ENCODE assay signal across 16 cellular contexts in the genomic region with DNA sequence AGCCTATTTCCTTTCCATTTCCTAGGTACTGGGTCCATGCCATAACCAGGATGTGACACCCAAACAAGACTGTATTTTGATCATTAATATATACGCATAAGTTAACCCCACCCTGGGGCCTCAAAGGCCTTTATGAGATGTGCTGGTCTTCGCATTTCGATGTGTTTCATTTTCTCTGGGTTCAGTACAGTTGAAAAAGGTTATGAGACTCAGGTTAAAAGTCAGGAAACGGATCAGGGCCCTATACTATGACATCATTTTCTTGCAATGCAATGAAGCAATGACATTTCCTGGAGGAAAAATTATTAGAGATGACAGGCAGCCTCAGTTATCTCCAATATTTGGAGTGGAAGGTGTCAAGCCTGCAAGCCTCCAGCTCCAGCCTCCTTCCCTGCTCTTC. TPM values are rescaled to one million over a fixed set of nuclear protein-coding genes. Genes with fewer than 3 reads are reported as not detected.
DNase-seq lines count a peak whose midpoint lies in the region; ATAC-seq and TF ChIP-seq lines count a peak whose summit lies in the region.
"Had no signal": no experiment of that assay in that cellular context is flagged by ENCODE, and none has a peak within 500 bp of the region (broad histone marks: within the 10 kb centered on the region; RNA-seq: fewer than 3 reads in every experiment).

No MANE protein-coding gene starts in this region.

- no peaks in the 10 kb centered on the region for H3K36me3 Mint-ChIP-seq in MCF 10A (ENCODE audit: insufficient read depth, unreplicated experiment)
- H3K36me3 Mint-ChIP-seq in chondrocyte (ENCODE audit: low read depth), result no peaks in the 10 kb centered on the region
- no peaks in the 10 kb centered on the region for H3K36me3 Mint-ChIP-seq in stimulated activated naive B cell treated with anti-CD40 and anti-IgM and Interleukin-4, amounts not matched to agents 10 μg/mL and 1 μg/mL and 100 μg/mL, for 72 hours

- H3K9me3 ChIP-seq in breast epithelium (no peaks in the 10 kb centered on the region), mesodermal cell (ENCODE audit: control insufficient read depth, low read length) (no peaks in the 10 kb centered on the region), upper lobe of left lung (no peaks in the 10 kb centered on the region)

- DNase-seq in MCF 10A (ENCODE audit: unreplicated experiment) (peak; percentile 9), breast epithelium (ENCODE audit: low spot score in 2 of 2) (no peak), chondrocyte (ENCODE audit: low spot score) (no peak), upper lobe of left lung (no peak)
- DNase-seq in stimulated activated naive B cell treated with anti-CD40 and anti-IgM and Interleukin-4, amounts not matched to agents 10 μg/mL and 1 μg/mL and 100 μg/mL, for 72 hours, result no peak
- DNase-seq: activated CD4-positive, alpha-beta T cell treated with anti-CD3 and anti-CD28 coated beads for 48 hours; activated naive CD4-positive, alpha-beta T cell treated with anti-CD3 and anti-CD28 coated beads, Interleukin-2, amount 50 U/mL, for 16 hours; stimulated activated naive CD4-positive, alpha-beta T cell treated with Interleukin-2 at 50 U/mL for 16 hours had no signal

- H3K4me3 Mint-ChIP-seq in MCF 10A (ENCODE audit: unreplicated experiment) (no peak overlapping the region), chondrocyte (ENCODE audit: unreplicated experiment) (peak overlapping the region; percentile 41)
- no peak overlapping the region for H3K4me3 Mint-ChIP-seq in stimulated activated naive B cell treated with anti-CD40 and anti-IgM and Interleukin-4, amounts not matched to agents 10 μg/mL and 1 μg/mL and 100 μg/mL, for 72 hours

- H3K9me3 Mint-ChIP-seq in MCF 10A (ENCODE audit: unreplicated experiment) (no peaks in the 10 kb centered on the region), chondrocyte (ENCODE audit: low read depth) (no peaks in the 10 kb centered on the region)
- H3K9me3 Mint-ChIP-seq in stimulated activated naive B cell treated with anti-CD40 and anti-IgM and Interleukin-4, amounts not matched to agents 10 μg/mL and 1 μg/mL and 100 μg/mL, for 72 hours, result no peaks in the 10 kb centered on the region

- no peaks in the 10 kb centered on the region for H3K36me3 ChIP-seq in breast epithelium
- H3K36me3 ChIP-seq in mesodermal cell (ENCODE audit: control insufficient read depth, insufficient read depth, low read length), result no peaks in the 10 kb centered on the region
- no peaks in the 10 kb centered on the region for H3K36me3 ChIP-seq in upper lobe of left lung

- no peak for TF ChIP-seq POLR2A in breast epithelium (IDR thresholded peaks at IDR 0.05)
- TF ChIP-seq POLR2A in upper lobe of left lung (IDR thresholded peaks at IDR 0.05), result no peak

- H3K27ac ChIP-seq in breast epithelium (peak overlapping the region in 1 of 2 donors; percentile 57), mesodermal cell (ENCODE audit: low read depth, low read length, severe bottlenecking) (peak overlapping the region; percentile 97), upper lobe of left lung (peak overlapping the region; percentile 54 to 87 (median 66))
- H3K27ac ChIP-seq: 22Rv1 had no signal

- H3K4me1 ChIP-seq in breast epithelium (peaks cover 0 to 4% of the 10 kb centered on the region in 2 donors), mesodermal cell (ENCODE audit: control insufficient read depth, insufficient read depth, low read length, poor library complexity, severe bottlenecking) (peaks cover 72% of the 10 kb centered on the region), upper lobe of left lung (peaks cover 36 to 42% (median 39%) of the 10 kb centered on the region in 4 donors)

- H3K4me3 ChIP-seq in breast epithelium (no peak overlapping the region), mesodermal cell (ENCODE audit: extremely low read depth, insufficient read depth, low read length, poor library complexity, severe bottlenecking) (no peak overlapping the region), upper lobe of left lung (no peak overlapping the region)

- ATAC-seq in upper lobe of left lung (ENCODE audit: low FRiP score in 2 of 2), result no peak
- ATAC-seq in stimulated activated naive B cell treated with anti-CD40 and anti-IgM and Interleukin-4, amounts not matched to agents 10 μg/mL and 1 μg/mL and 100 μg/mL, for 72 hours (replicated peaks), result no peak
- ATAC-seq in HG03095 (IDR thresholded peaks at IDR 0.05; ENCODE audit: unreplicated experiment), result no peak
- ATAC-seq in GM18907 (IDR thresholded peaks at IDR 0.05; ENCODE audit: unreplicated experiment), result no peak
- ATAC-seq: Panc1 had no signal

- peaks cover 47% of the 10 kb centered on the region for H3K4me1 Mint-ChIP-seq in MCF 10A (ENCODE audit: insufficient read depth, unreplicated experiment)
- peaks cover 72% of the 10 kb centered on the region for H3K4me1 Mint-ChIP-seq in chondrocyte (ENCODE audit: low read depth)
- H3K4me1 Mint-ChIP-seq in stimulated activated naive B cell treated with anti-CD40 and anti-IgM and Interleukin-4, amounts not matched to agents 10 μg/mL and 1 μg/mL and 100 μg/mL, for 72 hours, result no peaks in the 10 kb centered on the region

- CTCF ChIA-PET in MCF 10A (lab: Yijun Ruan, JAX), result no interaction called here

- BruUV-seq in MCF 10A (replicated peaks; lab: Mats Ljungman, UMichigan), result TSS peak; percentile 89

- no peaks in the 10 kb centered on the region for H3K27me3 Mint-ChIP-seq in MCF 10A (ENCODE audit: insufficient read depth, unreplicated experiment)
- no peaks in the 10 kb centered on the region for H3K27me3 Mint-ChIP-seq in chondrocyte (ENCODE audit: low read depth)
- no peaks in the 10 kb centered on the region for H3K27me3 Mint-ChIP-seq in stimulated activated naive B cell treated with anti-CD40 and anti-IgM and Interleukin-4, amounts not matched to agents 10 μg/mL and 1 μg/mL and 100 μg/mL, for 72 hours

- POLR2A ChIA-PET in MCF 10A (lab: Yijun Ruan, JAX), result interaction anchor here (0.7 to 1.1 kb wide), 2 partner anchors 58 to 65 kb away, joined by 3 read pairs; no protein-coding TSS in a partner anchor

- H3K27ac Mint-ChIP-seq in MCF 10A (ENCODE audit: low read depth, unreplicated experiment) (peak overlapping the region; percentile 90), chondrocyte (ENCODE audit: unreplicated experiment) (peak overlapping the region; percentile 96)
- no peak overlapping the region for H3K27ac Mint-ChIP-seq in stimulated activated naive B cell treated with anti-CD40 and anti-IgM and Interleukin-4, amounts not matched to agents 10 μg/mL and 1 μg/mL and 100 μg/mL, for 72 hours

- WGBS in mesodermal cell (ENCODE audit: insufficient coverage in 2 of 2), 2 experiments, result 93 to 96% methylated on average over 3 of the region's 4 CpGs
- 58 to 64% methylated on average over 4 of the region's 4 CpGs for whole genome bisulfite sequencing in upper lobe of left lung, 2 donors

- H3K27me3 ChIP-seq in breast epithelium (no peaks in the 10 kb centered on the region), upper lobe of left lung (no peaks in the 10 kb centered on the region)

- TF ChIP-seq CTCF in MCF 10A (IDR thresholded peaks at IDR 0.05; ENCODE audit: unreplicated experiment) (no peak), breast epithelium (IDR thresholded peaks at IDR 0.05) (no peak), chondrocyte (IDR thresholded peaks at IDR 0.05) (no peak), upper lobe of left lung (IDR thresholded peaks at IDR 0.05) (no peak)

- intact Hi-C loops in MCF 10A (cut with micrococcal nuclease), result no loop called here
- intact Hi-C loops in breast epithelium (cut with DNase I; ENCODE audit: low total_unique reads), result no loop called here

- TF ChIP-seq EP300 in upper lobe of left lung (IDR thresholded peaks at IDR 0.05), result no peak

RNA-seq across cellular contexts. Expression of a gene that starts 31.7 kb away (rescaled TPM):
- total RNA-seq in MCF 10A (2022) (not detected in 2 replicates), breast epithelium (1 to 10 TPM in 1 of 3 donors, not detected in 2; 1.3 TPM), chondrocyte (not detected in 3 replicates), upper lobe of left lung (10 to 100 TPM in 1 of 6 donors, 1 to 10 TPM in 4, under 1 TPM in 1; 0.11 to 20.8 (median 3.7) TPM)
- polyA plus RNA-seq in mesodermal cell (2013, experiment 1 of 2), result not detected
- not detected for polyA plus RNA-seq in mesodermal cell (2013, experiment 2 of 2)
- total RNA-seq: H1, lower leg skin had no signal
- polyA plus RNA-seq: esophagus, H1 had no signal
